ENCODE assay signal across 10 cellular contexts in the genomic region with DNA sequence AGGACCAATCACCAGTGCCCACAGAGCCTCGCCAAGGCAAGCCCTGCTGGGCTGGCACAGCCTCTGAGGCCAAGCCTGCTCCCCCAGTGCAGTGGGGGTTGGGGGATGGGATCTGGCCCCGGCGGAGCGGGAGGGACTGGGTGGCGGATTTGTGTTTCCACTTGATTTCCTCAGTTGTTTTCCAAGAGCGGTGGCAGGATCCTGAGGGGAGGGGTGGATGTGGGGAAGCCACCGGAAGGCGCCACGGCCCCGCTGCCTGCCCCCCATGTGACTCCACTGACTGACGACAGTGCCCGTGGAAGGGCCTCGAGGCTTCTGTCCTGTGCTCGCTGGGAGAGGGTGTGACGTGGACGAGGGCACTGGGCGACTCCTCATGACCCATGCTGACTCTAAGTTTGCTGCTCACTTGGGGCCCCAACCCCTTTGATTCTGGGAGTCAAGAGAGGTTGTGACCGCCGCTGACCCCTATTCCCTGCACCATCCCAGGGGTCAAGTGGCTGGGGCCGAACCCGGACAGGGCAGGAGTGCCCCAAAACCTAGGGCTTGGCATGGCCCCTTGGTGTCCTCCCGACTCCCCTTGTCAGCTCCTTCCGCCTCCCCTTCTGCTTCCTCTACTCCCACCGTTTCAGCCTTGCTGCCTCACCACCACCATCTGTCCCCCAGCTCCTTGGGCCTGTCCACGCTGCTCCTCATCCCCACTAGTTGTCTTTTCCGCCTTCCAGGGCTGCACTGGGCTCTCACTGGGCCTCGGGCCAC. TPM values are rescaled to one million over a fixed set of nuclear protein-coding genes. Genes with fewer than 3 reads are reported as not detected.
DNase-seq lines count a peak whose midpoint lies in the region; ATAC-seq and TF ChIP-seq lines count a peak whose summit lies in the region.
"Had no signal": no experiment of that assay in that cellular context is flagged by ENCODE, and none has a peak within 500 bp of the region (broad histone marks: within the 10 kb centered on the region; RNA-seq: fewer than 3 reads in every experiment).

No MANE protein-coding gene starts in this region.

- DNase-seq in heart right ventricle (peak in 1 of 2 donors; percentile 30), cardiac septum (ENCODE audit: low spot score) (no peak), foreskin melanocyte (peak; percentile 97), neuronal stem cell (ENCODE audit: low spot score) (no peak), vagina (ENCODE audit: extremely low spot score in 2 of 2) (no peak), OCI-M1 (lab: John Stamatoyannopoulos, UW) (no peak), BE2C (no peak)
- DNase-seq: NCI-H510A had no signal

- ATAC-seq in heart right ventricle (peak in 7 of 8 donors; percentile 1 to 20 (median 5)), HG02870 (IDR thresholded peaks at IDR 0.05; ENCODE audit: unreplicated experiment) (no peak)

- peak overlapping the region; percentile 67 for H4K91ac ChIP-seq in neuronal stem cell (ENCODE audit: low read depth, low read length, poor library complexity)

- TF ChIP-seq POLR2A in vagina (IDR thresholded peaks at IDR 0.05): no peak

- H3K23ac ChIP-seq in neuronal stem cell (ENCODE audit: low read depth, low read length, poor library complexity): peak overlapping the region; percentile 83

- intact Hi-C loops in heart right ventricle (cut with DNase I) (no loop called here), cardiac septum (cut with DNase I) (no loop called here), vagina (cut with DNase I) (no loop called here)

- peak overlapping the region; percentile 98 for H2AK5ac ChIP-seq in neuronal stem cell (ENCODE audit: low read depth, low read length)

- no peak overlapping the region for H3K9ac ChIP-seq in neuronal stem cell (ENCODE audit: low read depth, low read length, poor library complexity)

- H3K9me3 ChIP-seq in heart right ventricle (no peaks in the 10 kb centered on the region), neuronal stem cell (replicated peaks in 1 of 2; ENCODE audit: control insufficient read depth in 2 of 2, insufficient read depth in 1 of 2, low read depth in 1 of 2, low read length in 2 of 2) (no peaks in the 10 kb centered on the region), vagina (no peaks in the 10 kb centered on the region), BE2C (no peaks in the 10 kb centered on the region)

- H3K27me3 ChIP-seq in heart right ventricle (no peaks in the 10 kb centered on the region), neuronal stem cell (ENCODE audit: control insufficient read depth in 3 of 3, insufficient read depth in 3 of 3, low read depth in 1 of 3, low read length in 3 of 3) (no peaks in the 10 kb centered on the region), vagina (no peaks in the 10 kb centered on the region), BE2C (no peaks in the 10 kb centered on the region)

- TF ChIP-seq CTCF in heart right ventricle (IDR thresholded peaks at IDR 0.05) (no peak), vagina (IDR thresholded peaks at IDR 0.05) (no peak), BE2C (IDR thresholded peaks at IDR 0.05; ENCODE audit: low read depth, low read length) (no peak)

- H3K4me2 ChIP-seq in neuronal stem cell (ENCODE audit: insufficient read depth, low read length, poor library complexity, severe bottlenecking): no peak overlapping the region

- peak overlapping the region; percentile 77 for H2BK120ac ChIP-seq in neuronal stem cell (ENCODE audit: low read depth, low read length)

- peak overlapping the region; percentile 98 for H2BK5ac ChIP-seq in neuronal stem cell (ENCODE audit: low read length)

- H3K36me3 ChIP-seq in heart right ventricle (no peaks in the 10 kb centered on the region), neuronal stem cell (replicated peaks in 1 of 2; ENCODE audit: control insufficient read depth in 2 of 2, insufficient read depth in 2 of 2, low read length in 2 of 2) (no peaks in the 10 kb centered on the region), vagina (no peaks in the 10 kb centered on the region), BE2C (no peaks in the 10 kb centered on the region)

- H3K4ac ChIP-seq in neuronal stem cell (ENCODE audit: low read length): peak overlapping the region; percentile 39

- H3K4me1 ChIP-seq in heart right ventricle: peaks cover 6 to 36% (median 22%) of the 10 kb centered on the region in 9 donors
- H3K4me1 ChIP-seq in neuronal stem cell (ENCODE audit: control insufficient read depth in 2 of 2, insufficient read depth in 1 of 2, low read depth in 1 of 2, low read length in 2 of 2): peaks cover 43 to 47% of the 10 kb centered on the region in 2 donors
- peaks cover 34% of the 10 kb centered on the region for H3K4me1 ChIP-seq in vagina
- no peaks in the 10 kb centered on the region; the same call in 1 of the 2 replicates for H3K4me1 ChIP-seq in BE2C

- H4K8ac ChIP-seq in neuronal stem cell (ENCODE audit: low read depth, low read length): peak overlapping the region; percentile 100

- no peaks in the 10 kb centered on the region for H3K79me1 ChIP-seq in neuronal stem cell (ENCODE audit: low read depth, low read length)

- H3K4me3 ChIP-seq in heart right ventricle: no peak overlapping the region
- no peak overlapping the region for H3K4me3 ChIP-seq in neuronal stem cell (ENCODE audit: low read length in 2 of 2)
- no peak overlapping the region for H3K4me3 ChIP-seq in vagina
- H3K4me3 ChIP-seq in BE2C (ENCODE audit: low read depth, low read length): no peak overlapping the region

- H2BK15ac ChIP-seq in neuronal stem cell (ENCODE audit: low read length): peak overlapping the region; percentile 57

- peak overlapping the region; percentile 57 for H3K14ac ChIP-seq in neuronal stem cell (ENCODE audit: low read length)

- peak overlapping the region; percentile 79 for H2AFZ ChIP-seq in neuronal stem cell (ENCODE audit: low read length)

- WGBS in heart right ventricle, 2 donors: 69 to 72% methylated on average over 27 of the region's 27 CpGs
- WGBS in neuronal stem cell (ENCODE audit: extremely low coverage in 2 of 2, insufficient read length in 2 of 2, insufficient replicate concordance in 1 of 2), 2 donors: no CpG with 5 or more reads among the region's 27 CpGs

- H3K27ac ChIP-seq in heart right ventricle: peak overlapping the region in 9 of 10 donors; percentile 38 to 79 (median 53)
- H3K27ac ChIP-seq in neuronal stem cell (replicated peaks; ENCODE audit: low read length): peak overlapping the region; percentile 70
- H3K27ac ChIP-seq in vagina: peak overlapping the region; percentile 75

- H3K18ac ChIP-seq in neuronal stem cell (ENCODE audit: low read length): peak overlapping the region; percentile 100

- H2BK12ac ChIP-seq in neuronal stem cell (ENCODE audit: low read length): peak overlapping the region; percentile 100

RNA-seq across cellular contexts. Expression of a gene that starts 23.5 kb away (rescaled TPM):
- total RNA-seq in heart right ventricle (10 to 100 TPM; 17.4 to 30.7 (median 22.1) TPM), cardiac septum (19.1 TPM), vagina (21.1 TPM)
- 10 to 100 TPM; 27.3 to 32.9 TPM for polyA plus RNA-seq in heart right ventricle
- polyA plus RNA-seq in neuronal stem cell (2013, experiment 1 of 2): 8.4 TPM
- polyA plus RNA-seq in neuronal stem cell (2013, experiment 2 of 2): 8.2 TPM
- 32.7 TPM for polyA plus RNA-seq in BE2C (2012; ENCODE audit: insufficient read depth, insufficient read length, low read depth)

RNA-seq across cellular contexts. Expression of a gene that starts 49.3 kb away (rescaled TPM):
- total RNA-seq in heart right ventricle (1 to 10 TPM in 5 of 10 donors, under 1 TPM in 5; 0.11 to 3.2 (median 0.78) TPM), cardiac septum (0.62 TPM), vagina (3.2 TPM)
- polyA plus RNA-seq in heart right ventricle: 1 to 10 TPM; 1.8 to 3.8 TPM
- 1.5 TPM for polyA plus RNA-seq in neuronal stem cell (2013, experiment 1 of 2)
- polyA plus RNA-seq in neuronal stem cell (2013, experiment 2 of 2): 1.4 TPM
- 0.31 TPM for polyA plus RNA-seq in BE2C (2012; ENCODE audit: insufficient read depth, insufficient read length, low read depth)
- total RNA-seq: HT1080 had no signal

RNA-seq across cellular contexts. Expression of a gene that starts 50.3 kb away (rescaled TPM):
- total RNA-seq in heart right ventricle (under 1 TPM in 1 of 10 donors, not detected in 9; 0.34 TPM), cardiac septum (not detected), vagina (0.98 TPM)
- under 1 TPM; 0.19 to 0.22 TPM for polyA plus RNA-seq in heart right ventricle
- polyA plus RNA-seq in neuronal stem cell (2013, experiment 1 of 2): 1.3 TPM
- polyA plus RNA-seq in neuronal stem cell (2013, experiment 2 of 2): 0.91 TPM
- polyA plus RNA-seq in BE2C (2012; ENCODE audit: insufficient read depth, insufficient read length, low read depth): 0.46 TPM
- total RNA-seq: HT1080 had no signal
